8 cellular contexts compared by ENCODE assay signal in the genomic region with DNA sequence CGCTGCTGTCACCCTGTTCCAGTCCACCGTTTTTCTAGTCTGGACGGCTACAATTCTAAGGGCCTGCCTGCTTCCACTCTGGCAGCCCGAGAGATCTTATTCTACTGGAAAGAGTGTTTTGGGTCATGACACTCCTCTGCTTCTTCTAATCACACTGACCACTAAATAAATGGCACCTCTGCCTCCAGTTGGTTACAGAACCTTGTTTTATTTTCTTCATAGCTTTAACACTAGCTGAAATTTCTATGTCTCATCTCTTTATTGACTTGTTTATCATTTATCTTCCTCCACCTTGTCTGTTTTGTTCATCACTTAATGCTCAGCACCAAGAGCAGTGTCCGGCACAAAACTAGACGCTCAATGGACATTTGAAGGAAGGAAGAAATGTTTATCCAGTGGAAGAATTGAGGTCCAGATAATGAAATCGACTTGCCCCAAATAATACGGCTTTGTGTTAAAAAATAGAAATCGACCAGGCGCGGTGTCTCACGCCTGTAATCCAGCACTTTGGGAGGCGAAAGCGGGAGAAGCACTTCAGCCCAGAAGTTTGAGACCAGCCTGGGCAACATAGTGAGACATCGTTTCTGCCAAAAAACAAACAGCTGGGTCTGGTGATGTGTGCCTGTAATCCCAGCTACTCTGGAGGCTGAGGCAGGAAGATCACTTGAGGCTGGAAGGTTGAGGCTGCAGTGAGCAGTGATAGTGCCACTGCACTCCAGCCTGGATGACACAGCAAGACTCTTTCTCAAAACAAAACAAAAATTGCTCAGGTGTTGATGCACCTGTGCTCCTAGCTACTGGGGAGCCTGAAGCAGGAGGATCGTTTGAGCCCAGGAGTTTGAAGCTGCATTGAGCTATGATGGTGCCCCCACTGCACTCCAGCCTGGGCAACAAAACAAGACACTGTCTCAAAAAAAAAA. TPM values are rescaled to one million over a fixed set of nuclear protein-coding genes. Genes with fewer than 3 reads are reported as not detected.
DNase-seq lines count a peak whose midpoint lies in the region; ATAC-seq and TF ChIP-seq lines count a peak whose summit lies in the region.

No MANE protein-coding gene starts in this region.

- no peak for TF ChIP-seq POLR2A in vagina (IDR thresholded peaks at IDR 0.05)

- TF ChIP-seq CTCF in heart right ventricle (IDR thresholded peaks at IDR 0.05) = no peak
- TF ChIP-seq CTCF in brain (conservative IDR thresholded peaks at IDR 0.05) = no peak
- TF ChIP-seq CTCF in vagina (IDR thresholded peaks at IDR 0.05) = no peak

- peak overlapping the region; percentile 64 to 98 for H3K9ac ChIP-seq in mucosa of rectum (ENCODE audit: low read depth in 1 of 2, low read length in 2 of 2)

- peak overlapping the region; percentile 88 to 95 (median 90) for H3K4me3 Mint-ChIP-seq in brain

- H3K9me3 ChIP-seq in heart right ventricle = no peaks in the 10 kb centered on the region
- no peaks in the 10 kb centered on the region for H3K9me3 ChIP-seq in mucosa of rectum (ENCODE audit: control insufficient read depth in 2 of 2, low read length in 2 of 2)
- no peaks in the 10 kb centered on the region for H3K9me3 ChIP-seq in vagina

- H3K27ac ChIP-seq in heart right ventricle (peak overlapping the region in 9 of 10 donors; percentile 61 to 98 (median 90)), mucosa of rectum (ENCODE audit: low read depth in 2 of 2, low read length in 2 of 2) (peak overlapping the region in 1 of 2 donors; percentile 91), vagina (peak overlapping the region; percentile 84)

- WGBS in heart right ventricle, 2 donors = 63 to 66% methylated on average over 16 of the region's 16 CpGs

- intact Hi-C loops in heart right ventricle (cut with DNase I) = loop anchor here in 5 of 10 donors (5.0 to 10.0 kb wide), 4 partner anchors 86 to 528 kb away; a partner anchor contains a TSS
- intact Hi-C loops in cardiac septum (cut with DNase I) = loop anchor here (5.0 kb wide), 3 partner anchors 68 to 662 kb away; a partner anchor contains a TSS
- intact Hi-C loops in vagina (cut with DNase I) = loop anchor here (10.0 kb wide), 1 partner anchor 86 kb away; a partner anchor contains a TSS

- H3K27me3 ChIP-seq in heart right ventricle (no peaks in the 10 kb centered on the region), mucosa of rectum (ENCODE audit: control insufficient read depth in 2 of 2, insufficient read depth in 2 of 2, low read length in 2 of 2) (no peaks in the 10 kb centered on the region), vagina (no peaks in the 10 kb centered on the region)

- H3K4me1 ChIP-seq in heart right ventricle (peaks cover 9 to 68% (median 52%) of the 10 kb centered on the region in 9 donors), mucosa of rectum (ENCODE audit: control insufficient read depth in 2 of 2, insufficient read depth in 2 of 2, low read length in 2 of 2) (peaks cover 27 to 29% of the 10 kb centered on the region in 2 donors), vagina (peaks cover 55% of the 10 kb centered on the region)

- H3K4me3 ChIP-seq in heart right ventricle (peak overlapping the region in 9 of 10 donors; percentile 68 to 98 (median 91)), mucosa of rectum (ENCODE audit: low read length in 2 of 2) (peak overlapping the region; percentile 74 to 90), vagina (peak overlapping the region; percentile 89 to 98)

- no peak for ATAC-seq in heart right ventricle

- H3K36me3 ChIP-seq in heart right ventricle (peaks cover 0 to 23% (median 0%) of the 10 kb centered on the region in 9 donors), mucosa of rectum (ENCODE audit: control insufficient read depth in 2 of 2, insufficient read depth in 2 of 2, low read length in 2 of 2) (peaks cover 2 to 4% of the 10 kb centered on the region in 2 donors), vagina (no peaks in the 10 kb centered on the region)

- peaks cover 3% of the 10 kb centered on the region for H3K27me3 Mint-ChIP-seq in brain

- peak overlapping the region; percentile 76 to 96 (median 94) for H3K27ac Mint-ChIP-seq in brain

- DNase-seq in heart right ventricle (no peak), cardiac septum (ENCODE audit: low spot score) (no peak), vagina (ENCODE audit: extremely low spot score in 2 of 2) (no peak), inferior parietal cortex (ENCODE audit: extremely low spot score) (no peak), NCI-H2227 (lab: John Stamatoyannopoulos, UW; ENCODE audit: unreplicated experiment) (no peak)
- DNase-seq in stimulated activated CD4-positive, alpha-beta T cell treated with anti-CD3 and anti-CD28 coated beads, Interleukin-12 subunit alpha, Interleukin-12 subunit beta, amount 100 ng/mL, for 4 hours = no peak

- H3K36me3 Mint-ChIP-seq in brain = peaks cover 19% of the 10 kb centered on the region

- peaks cover 0 to 4% (median 0%) of the 10 kb centered on the region in 5 experiments for H3K9me3 Mint-ChIP-seq in brain

- peaks cover 76% of the 10 kb centered on the region for H3K4me1 Mint-ChIP-seq in brain

RNA-seq across cellular contexts. Expression of a gene that starts 0.7 kb away (rescaled TPM):
- total RNA-seq in heart right ventricle (10 to 100 TPM; 10.9 to 19.6 (median 17.3) TPM), cardiac septum (16.1 TPM), vagina (37.3 TPM)
- polyA plus RNA-seq in heart right ventricle (1 to 10 TPM; 4.0 to 9.4 TPM), brain (ENCODE audit: insufficient read depth, low read depth, low replicate concordance) (9.3 TPM)

RNA-seq across cellular contexts. Expression of a gene that starts 3.2 kb away (rescaled TPM):
- total RNA-seq in heart right ventricle (10 to 100 TPM; 11.1 to 19.1 (median 15.1) TPM), cardiac septum (11.8 TPM), vagina (28.7 TPM)
- polyA plus RNA-seq in heart right ventricle (1 to 10 TPM; 6.2 to 7.8 TPM), brain (ENCODE audit: insufficient read depth, low read depth, low replicate concordance) (10.7 TPM)
